Comparison of ENCODE assay signal across 2 cellular contexts in the genomic region with DNA sequence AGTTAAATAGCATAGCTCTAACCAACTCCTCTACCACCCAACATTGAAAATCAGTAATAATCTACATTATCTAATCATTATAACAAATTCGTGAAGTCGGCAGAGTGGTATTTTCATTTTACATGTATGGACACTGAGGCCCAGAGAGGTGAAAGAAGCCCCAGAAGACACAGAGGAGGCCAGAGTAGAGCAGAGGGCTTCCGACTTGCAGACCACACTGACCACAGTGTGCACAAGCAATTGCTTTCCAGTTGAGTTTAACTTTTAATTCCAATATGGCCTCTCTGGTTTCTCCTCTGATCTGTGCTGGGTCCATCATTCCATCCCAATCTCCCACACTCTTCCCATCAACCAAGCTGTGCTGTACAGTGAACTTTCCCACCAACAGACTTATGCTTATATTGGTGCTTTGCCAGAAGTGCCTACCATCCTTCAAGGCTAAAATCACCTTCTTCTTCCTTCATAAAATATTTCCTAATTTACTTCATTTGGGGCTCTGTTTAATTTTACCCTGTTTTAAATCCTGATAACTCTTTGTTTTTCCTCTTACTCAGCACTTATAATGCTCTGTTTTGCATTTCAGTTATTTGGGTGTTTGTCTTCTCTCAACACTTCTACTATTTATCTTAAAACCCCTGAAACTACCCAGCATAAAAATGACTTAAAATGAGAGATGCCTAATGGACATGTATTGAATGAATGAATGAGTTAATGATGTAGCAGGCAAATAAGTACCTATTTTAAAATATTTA.
TF ChIP-seq lines count a peak whose summit lies in the region.

No MANE protein-coding gene starts in this region.

TF ChIP-seq in A549, 52 proteins besides CTCF, POLR2A, EP300 and RAD21 (continued from another document):
- no peak for TF ChIP-seq PHF8 (IDR thresholded peaks at IDR 0.05; ENCODE audit: borderline replicate concordance, low read depth)
- no peak for TF ChIP-seq JUN (IDR thresholded peaks at IDR 0.05)
- TF ChIP-seq MAFK (IDR thresholded peaks at IDR 0.05; ENCODE audit: partially characterized antibody), result peak; percentile 33
- TF ChIP-seq BHLHE40 (IDR thresholded peaks at IDR 0.05; ENCODE audit: low read depth, low read length), result no peak
- TF ChIP-seq ZC3H11A (IDR thresholded peaks at IDR 0.05), result no peak
- no peak for TF ChIP-seq KDM1A (IDR thresholded peaks at IDR 0.05; ENCODE audit: low read depth)
- TF ChIP-seq RNF2 (IDR thresholded peaks at IDR 0.05; ENCODE audit: borderline replicate concordance, low read depth), result no peak
TF ChIP-seq in A549: peak in this region for 1.

TF ChIP-seq in K562, 482 proteins besides CTCF, POLR2A, EP300 and RAD21 (continued from another document):
- TF ChIP-seq ETS2 (tag; IDR thresholded peaks at IDR 0.05; ENCODE audit: borderline replicate concordance, poor library complexity, severe bottlenecking) (no peak), MAFF (IDR thresholded peaks at IDR 0.05; ENCODE audit: low read length) (0 out of 2 replicates have a peak, but pooled peaks have one; percentile 10)
